In genomic region chr2:195925120-195925519, GRCh38 we compare ENCODE assay signal across 36 cellular contexts.
"Had no signal": no experiment of that assay in that cellular context is flagged by ENCODE, and none has a peak within 500 bp of the region (broad histone marks: within the 10 kb centered on the region; RNA-seq: fewer than 3 reads in every experiment).

No MANE protein-coding gene starts in this region.

- H3K9me3 ChIP-seq: adrenal gland, body of pancreas had no signal

- H3K4me3 Mint-ChIP-seq: activated B cell treated with CpG ODN at 0.5 μM for 24 hours; activated CD4-positive, alpha-beta memory T cell treated with anti-CD3 and anti-CD28 coated beads, Interleukin-2, amount 10 ng/mL, durations not matched to agents 7 days and 5 days; activated CD4-positive, alpha-beta T cell treated with anti-CD3 and anti-CD28 coated beads, Interleukin-2, amount 10 ng/mL, durations not matched to agents 24 days and 14 days; activated CD8-positive, alpha-beta memory T cell treated with anti-CD3 and anti-CD28 coated beads, Interleukin-2, amount 10 ng/mL, durations not matched to agents 7 days and 5 days; activated CD8-positive, alpha-beta T cell treated with anti-CD3 and anti-CD28 coated beads, Interleukin-2, amount 10 ng/mL, durations not matched to agents 7 days and 5 days; activated naive CD8-positive, alpha-beta T cell treated with anti-CD3 and anti-CD28 coated beads for 36 hours; activated T-cell treated with anti-CD3 and anti-CD28 coated beads, Interleukin-2, amount 50 U/mL, for 24 hours; central memory CD8-positive, alpha-beta T cell; T-helper 1 cell treated with Interleukin-12 subunit alpha and Interleukin-12 subunit beta and Interleukin-4 antibody, amounts not matched to agents 30 μg/mL and 1 μg/mL, for 36 hours; T-helper 2 cell treated with Interferon-gamma antibody and Interleukin-4, amounts not matched to agents 5 μg/mL and 100 μg/mL, for 36 hours had no signal

- H3K4me3 ChIP-seq: adrenal gland, body of pancreas, breast epithelium had no signal

- H3K36me3 Mint-ChIP-seq: activated CD8-positive, alpha-beta memory T cell treated with anti-CD3 and anti-CD28 coated beads, Interleukin-2, amount 10 ng/mL, durations not matched to agents 7 days and 5 days; activated naive CD4-positive, alpha-beta T cell treated with anti-CD3 and anti-CD28 coated beads, Interleukin-2, amount 50 U/mL, for 72 hours; activated naive CD8-positive, alpha-beta T cell treated with anti-CD3 and anti-CD28 coated beads for 36 hours had no signal

- H3K9me3 Mint-ChIP-seq: activated B cell treated with CpG ODN at 0.5 μM for 24 hours; activated CD4-positive, alpha-beta memory T cell treated with anti-CD3 and anti-CD28 coated beads, Interleukin-2, amount 10 ng/mL, durations not matched to agents 7 days and 5 days; activated CD4-positive, alpha-beta T cell treated with anti-CD3 and anti-CD28 coated beads, Interleukin-2, amount 10 ng/mL, durations not matched to agents 24 days and 14 days; activated naive CD4-positive, alpha-beta T cell treated with anti-CD3 and anti-CD28 coated beads, Interleukin-2, amount 50 U/mL, for 72 hours; activated naive CD8-positive, alpha-beta T cell treated with anti-CD3 and anti-CD28 coated beads for 36 hours; activated T-cell treated with anti-CD3 and anti-CD28 coated beads, Interleukin-2, amount 50 U/mL, for 24 hours; activated T-helper 2 cell treated with anti-CD3 and anti-CD28 coated beads, Interferon-gamma antibody, Interleukin-2, Interleukin-4, amounts not matched to agents 10 μg/mL and 5 μg/mL and 100 μg/mL, durations not matched to agents 14 hours and 24 hours and 36 hours; central memory CD8-positive, alpha-beta T cell; T-helper 1 cell treated with Interleukin-12 subunit alpha and Interleukin-12 subunit beta and Interleukin-4 antibody, amounts not matched to agents 30 μg/mL and 1 μg/mL, for 36 hours; T-helper 2 cell treated with Interferon-gamma antibody and Interleukin-4, amounts not matched to agents 5 μg/mL and 100 μg/mL, for 36 hours had no signal

- H3K36me3 ChIP-seq: adrenal gland, brain microvascular endothelial cell, breast epithelium had no signal

- FAIRE-seq: astrocyte, TTC549 had no signal

- H3K27me3 ChIP-seq: adrenal gland, body of pancreas, brain microvascular endothelial cell, breast epithelium had no signal

- DNase-seq: activated B cell treated with CpG ODN at 0.5 μM for 24 hours; activated CD4-positive, alpha-beta memory T cell treated with anti-CD3 and anti-CD28 coated beads, Interleukin-2, amount 10 ng/mL, durations not matched to agents 7 days and 5 days; activated CD4-positive, alpha-beta T cell treated with anti-CD3 and anti-CD28 coated beads for 4 hours; activated CD4-positive, alpha-beta T cell treated with anti-CD3 and anti-CD28 coated beads, Interleukin-2, amount 10 ng/mL, durations not matched to agents 24 days and 14 days; activated CD4-positive, alpha-beta T cell treated with anti-CD3 and anti-CD28 coated beads, Interleukin-2, amount 50 U/mL, for 1 hour; activated CD4-positive, alpha-beta T cell treated with anti-CD3 and anti-CD28 coated beads, Interleukin-2, amount 50 U/mL, for 4 hours; activated CD4-positive, CD25-positive, alpha-beta regulatory T cell treated with anti-CD3 and anti-CD28 coated beads, Interleukin-2, amount 50 U/mL, for 72 hours; activated CD8-positive, alpha-beta memory T cell treated with anti-CD3 and anti-CD28 coated beads for 24 hours; activated CD8-positive, alpha-beta memory T cell treated with anti-CD3 and anti-CD28 coated beads, Interleukin-2, amount 10 ng/mL, durations not matched to agents 7 days and 5 days; activated CD8-positive, alpha-beta memory T cell treated with anti-CD3 and anti-CD28 coated beads, Interleukin-2, amount 50 U/mL, for 48 hours; activated CD8-positive, alpha-beta T cell treated with anti-CD3 and anti-CD28 coated beads, Interleukin-2, amount 10 ng/mL, durations not matched to agents 7 days and 5 days; activated effector memory CD4-positive, alpha-beta T cell treated with Interleukin-2 at 50 U/mL for 16 hours; activated gamma-delta T cell; activated naive CD4-positive, alpha-beta T cell treated with anti-CD3 and anti-CD28 coated beads, Interleukin-2, amount 50 U/mL, for 16 hours; activated naive CD4-positive, alpha-beta T cell treated with Interleukin-2 at 50 U/mL for 16 hours; activated naive CD8-positive, alpha-beta T cell treated with anti-CD3 and anti-CD28 coated beads for 36 hours; activated T-cell treated with anti-CD3 and anti-CD28 coated beads, Interleukin-2, amount 50 U/mL, for 24 hours; activated T-cell treated with anti-CD3 and anti-CD28 coated beads, Interleukin-2, amount 50 U/mL, for 48 hours; adrenal gland; amniotic stem cell; aorta; body of pancreas; brain microvascular endothelial cell; cerebellar nuclear complex; T-helper 1 cell; T-helper 2 cell; T-helper 9 cell had no signal

- H3K4me1 Mint-ChIP-seq: activated B cell treated with CpG ODN at 0.5 μM for 24 hours; activated CD4-positive, alpha-beta memory T cell treated with anti-CD3 and anti-CD28 coated beads, Interleukin-2, amount 10 ng/mL, durations not matched to agents 7 days and 5 days; activated CD4-positive, alpha-beta T cell treated with anti-CD3 and anti-CD28 coated beads, Interleukin-2, amount 10 ng/mL, durations not matched to agents 24 days and 14 days; activated CD8-positive, alpha-beta memory T cell treated with anti-CD3 and anti-CD28 coated beads, Interleukin-2, amount 10 ng/mL, durations not matched to agents 7 days and 5 days; activated naive CD8-positive, alpha-beta T cell treated with anti-CD3 and anti-CD28 coated beads for 36 hours; central memory CD8-positive, alpha-beta T cell had no signal

- H3K27me3 Mint-ChIP-seq: activated B cell treated with CpG ODN at 0.5 μM for 24 hours; activated CD4-positive, alpha-beta memory T cell treated with anti-CD3 and anti-CD28 coated beads, Interleukin-2, amount 10 ng/mL, durations not matched to agents 7 days and 5 days; activated CD4-positive, alpha-beta T cell treated with anti-CD3 and anti-CD28 coated beads, Interleukin-2, amount 10 ng/mL, durations not matched to agents 24 days and 14 days; activated CD8-positive, alpha-beta memory T cell treated with anti-CD3 and anti-CD28 coated beads, Interleukin-2, amount 10 ng/mL, durations not matched to agents 7 days and 5 days; activated naive CD8-positive, alpha-beta T cell treated with anti-CD3 and anti-CD28 coated beads for 36 hours had no signal

- H3K4me1 ChIP-seq: adrenal gland, body of pancreas, breast epithelium had no signal

- H3K27ac ChIP-seq: adrenal gland, body of pancreas, brain microvascular endothelial cell, breast epithelium, VCaP had no signal

- H3K27ac Mint-ChIP-seq: activated B cell treated with CpG ODN at 0.5 μM for 24 hours; activated CD4-positive, alpha-beta memory T cell treated with anti-CD3 and anti-CD28 coated beads, Interleukin-2, amount 10 ng/mL, durations not matched to agents 7 days and 5 days; activated CD4-positive, alpha-beta T cell treated with anti-CD3 and anti-CD28 coated beads, Interleukin-2, amount 10 ng/mL, durations not matched to agents 24 days and 14 days; activated CD8-positive, alpha-beta memory T cell treated with anti-CD3 and anti-CD28 coated beads, Interleukin-2, amount 10 ng/mL, durations not matched to agents 7 days and 5 days; activated CD8-positive, alpha-beta T cell treated with anti-CD3 and anti-CD28 coated beads, Interleukin-2, amount 10 ng/mL, durations not matched to agents 7 days and 5 days; activated naive CD4-positive, alpha-beta T cell treated with anti-CD3 and anti-CD28 coated beads, Interleukin-2, amount 50 U/mL, for 72 hours; activated naive CD8-positive, alpha-beta T cell treated with anti-CD3 and anti-CD28 coated beads for 36 hours; activated T-cell treated with anti-CD3 and anti-CD28 coated beads, Interleukin-2, amount 50 U/mL, for 24 hours; activated T-helper 2 cell treated with anti-CD3 and anti-CD28 coated beads, Interferon-gamma antibody, Interleukin-2, Interleukin-4, amounts not matched to agents 10 μg/mL and 5 μg/mL and 100 μg/mL, durations not matched to agents 14 hours and 24 hours and 36 hours; T-helper 1 cell treated with Interleukin-12 subunit alpha and Interleukin-12 subunit beta and Interleukin-4 antibody, amounts not matched to agents 30 μg/mL and 1 μg/mL, for 36 hours; T-helper 2 cell treated with Interferon-gamma antibody and Interleukin-4, amounts not matched to agents 5 μg/mL and 100 μg/mL, for 36 hours had no signal

- ATAC-seq: activated CD8-positive, alpha-beta memory T cell treated with anti-CD3 and anti-CD28 coated beads, Interleukin-2, amount 10 ng/mL, durations not matched to agents 7 days and 5 days; activated CD8-positive, alpha-beta T cell treated with anti-CD3 and anti-CD28 coated beads, Interleukin-2, amount 10 ng/mL, durations not matched to agents 7 days and 5 days; activated naive CD4-positive, alpha-beta T cell treated with anti-CD3 and anti-CD28 coated beads, Interleukin-2, amount 50 U/mL, for 72 hours; body of pancreas had no signal
